ENCODE assay signal across 8 cellular contexts in genomic region chr19:56566904-56567273, GRCh38. TPM values are rescaled to one million over a fixed set of nuclear protein-coding genes. Genes with fewer than 3 reads are reported as not detected.
DNase-seq lines count a peak whose midpoint lies in the region; ATAC-seq and TF ChIP-seq lines count a peak whose summit lies in the region.

No MANE protein-coding gene starts in this region.

- H3K27me3 Mint-ChIP-seq in CD8-positive, alpha-beta memory T cell: peaks cover 0 to 1% of the 10 kb centered on the region in 2 donors
- no peaks in the 10 kb centered on the region for H3K27me3 Mint-ChIP-seq in effector memory CD8-positive, alpha-beta T cell

- no peak for DNase-seq in CD8-positive, alpha-beta memory T cell
- DNase-seq in HL-60 (ENCODE audit: low read depth in 1 of 2, low spot score in 1 of 2) (peak; percentile 35 to 65), WERI-Rb-1 (peak; percentile 56)
- DNase-seq in effector memory CD8-positive, alpha-beta T cell: no peak
- DNase-seq in stimulated activated effector memory CD8-positive, alpha-beta T cell treated with anti-CD3 and anti-CD28 coated beads, Interleukin-12 subunit alpha, Interleukin-12 subunit beta, amount 100 ng/mL, for 72 hours (ENCODE audit: low spot score in 2 of 2): no peak
- no peak for DNase-seq in effector CD8-positive, alpha-beta T cell (lab: John Stamatoyannopoulos, UW)

- H3K27me3 ChIP-seq in CD8-positive, alpha-beta memory T cell (ENCODE audit: insufficient read depth, low read length, poor library complexity, severe bottlenecking): no peaks in the 10 kb centered on the region
- H3K27me3 ChIP-seq in HL-60 (ENCODE audit: insufficient read depth, poor library complexity, severe bottlenecking): no peaks in the 10 kb centered on the region
- H3K27me3 ChIP-seq in WERI-Rb-1 (ENCODE audit: insufficient read depth, low read depth, severe bottlenecking): no peaks in the 10 kb centered on the region
- H3K27me3 ChIP-seq in mucosa of rectum (ENCODE audit: control insufficient read depth in 2 of 2, insufficient read depth in 2 of 2, low read length in 2 of 2): no peaks in the 10 kb centered on the region

- peaks cover 43 to 95% (median 84%) of the 10 kb centered on the region in 5 donors for H3K9me3 Mint-ChIP-seq in CD8-positive, alpha-beta memory T cell
- H3K9me3 Mint-ChIP-seq in effector memory CD8-positive, alpha-beta T cell: peaks cover 16 to 24% of the 10 kb centered on the region in 2 donors
- H3K9me3 Mint-ChIP-seq in stimulated activated effector memory CD8-positive, alpha-beta T cell treated with anti-CD3 and anti-CD28 coated beads, Interleukin-12 subunit alpha, Interleukin-12 subunit beta, amount 100 ng/mL, for 72 hours: peaks cover 19% of the 10 kb centered on the region

- H3K36me3 ChIP-seq in CD8-positive, alpha-beta memory T cell (ENCODE audit: insufficient read depth, low read length): peaks cover 10% of the 10 kb centered on the region
- peaks cover 29% of the 10 kb centered on the region for H3K36me3 ChIP-seq in WERI-Rb-1
- H3K36me3 ChIP-seq in mucosa of rectum (ENCODE audit: control insufficient read depth in 2 of 2, insufficient read depth in 2 of 2, low read length in 2 of 2): peaks cover 16 to 21% of the 10 kb centered on the region in 2 donors

- CTCF ChIA-PET in CD8-positive, alpha-beta memory T cell (lab: Charles Lee): no interaction called here

- peak overlapping the region; percentile 92 to 98 (median 95) for H3K4me3 Mint-ChIP-seq in CD8-positive, alpha-beta memory T cell
- peak overlapping the region; percentile 95 to 98 for H3K4me3 Mint-ChIP-seq in effector memory CD8-positive, alpha-beta T cell
- H3K4me3 Mint-ChIP-seq in stimulated activated effector memory CD8-positive, alpha-beta T cell treated with anti-CD3 and anti-CD28 coated beads, Interleukin-12 subunit alpha, Interleukin-12 subunit beta, amount 100 ng/mL, for 72 hours: peak overlapping the region; percentile 94

- peaks cover 48% of the 10 kb centered on the region for H3K9me3 ChIP-seq in CD8-positive, alpha-beta memory T cell (ENCODE audit: low read length)
- peaks cover 24% of the 10 kb centered on the region for H3K9me3 ChIP-seq in WERI-Rb-1 (ENCODE audit: severe bottlenecking)
- peaks cover 45 to 49% of the 10 kb centered on the region in 2 donors for H3K9me3 ChIP-seq in mucosa of rectum (ENCODE audit: control insufficient read depth in 2 of 2, low read length in 2 of 2)

- POLR2A ChIA-PET in CD8-positive, alpha-beta memory T cell (lab: Charles Lee): interaction anchor here (0.6 kb wide), 1 partner anchor 1106 kb away, joined by 3 read pairs; no protein-coding TSS in a partner anchor

- H3K27ac ChIP-seq in CD8-positive, alpha-beta memory T cell (ENCODE audit: low read depth, low read length): peak overlapping the region; percentile 51
- H3K27ac ChIP-seq in HL-60 (replicated peaks) (peak overlapping the region; percentile 79), WERI-Rb-1 (peak overlapping the region; percentile 42), mucosa of rectum (ENCODE audit: low read depth in 2 of 2, low read length in 2 of 2) (peak overlapping the region; percentile 83 to 87)

- peak overlapping the region; percentile 94 for H3K4me3 ChIP-seq in CD8-positive, alpha-beta memory T cell (ENCODE audit: low read length)
- peak overlapping the region; percentile 96 for H3K4me3 ChIP-seq in HL-60 (replicated peaks; ENCODE audit: insufficient read depth, low read length)
- H3K4me3 ChIP-seq in WERI-Rb-1 (ENCODE audit: low read depth, low read length): peak overlapping the region; percentile 94
- H3K4me3 ChIP-seq in mucosa of rectum (ENCODE audit: low read length in 2 of 2): peak overlapping the region; percentile 95 to 99

- ATAC-seq in GM19463 (IDR thresholded peaks at IDR 0.05; ENCODE audit: unreplicated experiment): peak; percentile 25
- ATAC-seq in effector memory CD8-positive, alpha-beta T cell (replicated peaks): peak; percentile 17
- peak; percentile 48 for ATAC-seq in stimulated activated effector memory CD8-positive, alpha-beta T cell treated with anti-CD3 and anti-CD28 coated beads, Interleukin-12 subunit alpha, Interleukin-12 subunit beta, amount 100 ng/mL, for 72 hours

- TF ChIP-seq CTCF in HL-60 (IDR thresholded peaks at IDR 0.05; ENCODE audit: insufficient read depth, low read length) (no peak), WERI-Rb-1 (IDR thresholded peaks at IDR 0.05; ENCODE audit: low read depth, low read length) (no peak)

- peaks cover 12% of the 10 kb centered on the region for H3K4me1 ChIP-seq in CD8-positive, alpha-beta memory T cell (ENCODE audit: insufficient read depth, low read length)
- H3K4me1 ChIP-seq in mucosa of rectum (ENCODE audit: control insufficient read depth in 2 of 2, insufficient read depth in 2 of 2, low read length in 2 of 2): peaks cover 5 to 10% of the 10 kb centered on the region in 2 donors

- peak overlapping the region; percentile 87 for H3K9ac ChIP-seq in mucosa of rectum (ENCODE audit: low read depth in 1 of 2, low read length in 2 of 2)

- H3K27ac Mint-ChIP-seq in CD8-positive, alpha-beta memory T cell: peak overlapping the region in 7 of 8 donors; percentile 78 to 95 (median 88)
- H3K27ac Mint-ChIP-seq in effector memory CD8-positive, alpha-beta T cell: peak overlapping the region; percentile 90 to 94
- peak overlapping the region; percentile 88 for H3K27ac Mint-ChIP-seq in stimulated activated effector memory CD8-positive, alpha-beta T cell treated with anti-CD3 and anti-CD28 coated beads, Interleukin-12 subunit alpha, Interleukin-12 subunit beta, amount 100 ng/mL, for 72 hours

- peaks cover 19 to 74% (median 72%) of the 10 kb centered on the region in 3 donors for H3K36me3 Mint-ChIP-seq in CD8-positive, alpha-beta memory T cell
- peaks cover 6% of the 10 kb centered on the region for H3K36me3 Mint-ChIP-seq in effector memory CD8-positive, alpha-beta T cell (ENCODE audit: insufficient read depth)
- H3K36me3 Mint-ChIP-seq in stimulated activated effector memory CD8-positive, alpha-beta T cell treated with anti-CD3 and anti-CD28 coated beads, Interleukin-12 subunit alpha, Interleukin-12 subunit beta, amount 100 ng/mL, for 72 hours: peaks cover 39% of the 10 kb centered on the region

- H3K4me1 Mint-ChIP-seq in CD8-positive, alpha-beta memory T cell: peaks cover 11 to 26% (median 14%) of the 10 kb centered on the region in 3 donors
- peaks cover 11 to 12% of the 10 kb centered on the region in 2 donors for H3K4me1 Mint-ChIP-seq in effector memory CD8-positive, alpha-beta T cell (ENCODE audit: low read depth in 2 of 2)
- H3K4me1 Mint-ChIP-seq in stimulated activated effector memory CD8-positive, alpha-beta T cell treated with anti-CD3 and anti-CD28 coated beads, Interleukin-12 subunit alpha, Interleukin-12 subunit beta, amount 100 ng/mL, for 72 hours: peaks cover 17% of the 10 kb centered on the region

RNA-seq across cellular contexts. Expression of gene ZNF470, which starts 0.4 kb away (rescaled TPM):
- 1 to 10 TPM; 2.5 to 3.5 TPM for total RNA-seq in CD8-positive, alpha-beta memory T cell
- 2.1 TPM for polyA plus RNA-seq in CD8-positive, alpha-beta memory T cell

RNA-seq across cellular contexts. Expression of gene ZFP28, which starts 28.1 kb away (rescaled TPM):
- 1 to 10 TPM; 3.1 to 3.4 TPM for total RNA-seq in CD8-positive, alpha-beta memory T cell
- 2.7 TPM for polyA plus RNA-seq in CD8-positive, alpha-beta memory T cell

RNA-seq across cellular contexts. Expression of gene ZNF71, which starts 28.2 kb away (rescaled TPM):
- total RNA-seq in CD8-positive, alpha-beta memory T cell: 1 to 10 TPM; 8.2 to 8.4 TPM
- 11.8 TPM for polyA plus RNA-seq in CD8-positive, alpha-beta memory T cell

RNA-seq across cellular contexts. Expression of gene ZNF471, which starts 59.2 kb away (rescaled TPM):
- total RNA-seq in CD8-positive, alpha-beta memory T cell: 1 to 10 TPM in 1 of 2 experiments, under 1 TPM in 1; 0.95 to 1.1 TPM
- 0.09 TPM for polyA plus RNA-seq in CD8-positive, alpha-beta memory T cell

Comparison
In these comparisons a context has a peak if more than half of its experiments do, and no peak if none do; other contexts are left out.
1. DNase-seq: peak in HL-60 (2 of 2) and WERI-Rb-1 (single experiment); none in CD8-positive, alpha-beta memory T cell (0 of 5), effector memory CD8-positive, alpha-beta T cell (0 of 3), stimulated activated effector memory CD8-positive, alpha-beta T cell treated with anti-CD3 and anti-CD28 coated beads, Interleukin-12 subunit alpha, Interleukin-12 subunit beta, amount 100 ng/mL, for 72 hours (0 of 2) and effector CD8-positive, alpha-beta T cell (single experiment).
2. Peak in every context shown above with its lines, with median percentiles within 50 percentile points of each other: H3K27ac ChIP-seq, H3K4me3 ChIP-seq, H3K27ac Mint-ChIP-seq, H3K4me3 Mint-ChIP-seq and ATAC-seq.